In genomic region chr3:120796944-120797343, GRCh38 we compare ENCODE assay signal across 22 cellular contexts. TPM values are rescaled to one million over a fixed set of nuclear protein-coding genes. Genes with fewer than 3 reads are reported as not detected.
DNase-seq lines count a peak whose midpoint lies in the region; FAIRE-seq and TF ChIP-seq lines count a peak whose summit lies in the region.
"Had no signal": no experiment of that assay in that cellular context is flagged by ENCODE, and none has a peak within 500 bp of the region (broad histone marks: within the 10 kb centered on the region; RNA-seq: fewer than 3 reads in every experiment).

No MANE protein-coding gene starts in this region.

- FAIRE-seq in bronchial epithelial cell (lab: Jason Lieb, UNC): peak; percentile 13
- no peak for FAIRE-seq in small intestine (lab: Jason Lieb, UNC)
- FAIRE-seq: GM12892, GM18507, HTR-8/SVneo, K562 had no signal

- H3K27ac ChIP-seq in 22Rv1 (peak overlapping the region; percentile 67), small intestine (ENCODE audit: low read depth in 1 of 2, low read length in 1 of 2) (no peak overlapping the region)

- no peak for TF ChIP-seq CTCF in 22Rv1 (IDR thresholded peaks at IDR 0.05)
- no peak for TF ChIP-seq CTCF in HFFc6 (IDR thresholded peaks at IDR 0.05)
- no peak for TF ChIP-seq CTCF in bronchial epithelial cell (IDR thresholded peaks at IDR 0.05; ENCODE audit: insufficient read depth, low read length, severe bottlenecking)

- in situ Hi-C loops in ACHN (cut with HindIII; ENCODE audit: low pct_ligation_motif_present, low pct_unique_long_range_greater_than_20kb, low sequenced_read_pairs): no loop called here

- peaks cover 67% of the 10 kb centered on the region for H3K4me1 Mint-ChIP-seq in HFFc6 (ENCODE audit: low read depth)

- H3K9me3 ChIP-seq in small intestine (ENCODE audit: control insufficient read depth, low read depth): no peaks in the 10 kb centered on the region
- H3K9me3 ChIP-seq: BE2C, Caco-2 had no signal

- no peaks in the 10 kb centered on the region for H3K36me3 ChIP-seq in bronchial epithelial cell (ENCODE audit: control insufficient read depth, insufficient read depth, low read length)
- H3K36me3 ChIP-seq in small intestine (ENCODE audit: control insufficient read depth in 2 of 2, insufficient read depth in 2 of 2, low read length in 2 of 2): no peaks in the 10 kb centered on the region
- H3K36me3 ChIP-seq: BE2C had no signal

- peak overlapping the region; percentile 17 for H3K27ac Mint-ChIP-seq in HFFc6
- H3K27ac Mint-ChIP-seq: CD4-positive, alpha-beta T cell had no signal

- H3K4me1 ChIP-seq in small intestine (ENCODE audit: control insufficient read depth in 2 of 2, insufficient read depth in 1 of 2, low read depth in 1 of 2, low read length in 1 of 2): no peaks in the 10 kb centered on the region

- H3K27me3 Mint-ChIP-seq in HFFc6 (ENCODE audit: insufficient read depth): no peaks in the 10 kb centered on the region

- no peak overlapping the region for H3K4me3 Mint-ChIP-seq in HFFc6
- H3K4me3 Mint-ChIP-seq: CD4-positive, alpha-beta T cell had no signal

- no peaks in the 10 kb centered on the region for H3K27me3 ChIP-seq in bronchial epithelial cell (ENCODE audit: control insufficient read depth, insufficient read depth, low read length)
- no peaks in the 10 kb centered on the region for H3K27me3 ChIP-seq in small intestine (ENCODE audit: control insufficient read depth in 2 of 2, insufficient read depth in 2 of 2, low read length in 2 of 2)
- H3K27me3 ChIP-seq: BE2C had no signal

- 81 to 91% (median 89%) methylated on average over 6 of the region's 6 CpGs for WGBS in small intestine, 3 donors

- no peak overlapping the region for H3K4me3 ChIP-seq in bronchial epithelial cell (ENCODE audit: low read depth, low read length)
- H3K4me3 ChIP-seq in small intestine (ENCODE audit: low read depth in 1 of 2, low read length in 2 of 2): no peak overlapping the region
- H3K4me3 ChIP-seq: K562 had no signal

- no peaks in the 10 kb centered on the region for H3K9me3 Mint-ChIP-seq in HFFc6
- H3K9me3 Mint-ChIP-seq: CD4-positive, alpha-beta T cell had no signal

- H3K36me3 Mint-ChIP-seq in HFFc6 (ENCODE audit: low read depth): peaks cover 10% of the 10 kb centered on the region

- DNase-seq in HFFc6 (no peak), bronchial epithelial cell (ENCODE audit: low read depth) (no peak), left kidney (ENCODE audit: low read depth, low spot score) (peak; percentile 10), ACHN (no peak), D341Med (ENCODE audit: low spot score) (no peak), small intestine (no peak)
- DNase-seq in stimulated activated CD4-positive, alpha-beta T cell treated with anti-CD3 and anti-CD28 coated beads, Interleukin-1b, Interleukin-23, amount 100 ng/mL, for 48 hours: no peak
- DNase-seq: 8988T; BE2C; C1 segment of cervical spinal cord; Caco-2; CD4-positive, alpha-beta T cell; DMS153; GDM1; GOT3; H7; IMR-90 had no signal

RNA-seq across cellular contexts. Expression of gene GTF2E1, which starts 54.4 kb away (rescaled TPM):
- 10 to 100 TPM; 28.6 to 35.7 (median 29.9) TPM for total RNA-seq in HFFc6 (2021; fragmentation: NEBNext Ultra II Directional; extraction: Animal tissue kit (Norgen Biotek cat#: 25700))
- 22.4 TPM in 2 replicates for total RNA-seq in bronchial epithelial cell
- 1 to 10 TPM; 3.0 to 7.0 (median 3.6) TPM for polyA plus RNA-seq in small intestine

RNA-seq across cellular contexts. Expression of gene RABL3, which starts 54.6 kb away (rescaled TPM):
- total RNA-seq in HFFc6 (2021; fragmentation: NEBNext Ultra II Directional; extraction: Animal tissue kit (Norgen Biotek cat#: 25700)): 10 to 100 TPM; 32.0 to 39.4 (median 36.9) TPM
- total RNA-seq in bronchial epithelial cell: 22.5 and 31.1 TPM in 2 replicates
- polyA plus RNA-seq in small intestine: 10 to 100 TPM in 1 of 3 donors, 1 to 10 TPM in 2; 7.6 to 12.8 (median 7.6) TPM
